24 cellular contexts compared by ENCODE assay signal in genomic region chr2:96835830-96836229, GRCh38. TPM values are rescaled to one million over a fixed set of nuclear protein-coding genes. Genes with fewer than 3 reads are reported as not detected.
DNase-seq lines count a peak whose midpoint lies in the region; ATAC-seq, FAIRE-seq and TF ChIP-seq lines count a peak whose summit lies in the region.
"Had no signal": no experiment of that assay in that cellular context is flagged by ENCODE, and none has a peak within 500 bp of the region (broad histone marks: within the 10 kb centered on the region; RNA-seq: fewer than 3 reads in every experiment).

No MANE protein-coding gene starts in this region.

- H3K4me1 ChIP-seq in HepG2 (ENCODE audit: insufficient read depth, low read length) (no peaks in the 10 kb centered on the region), right lobe of liver (peaks cover 0 to 34% (median 18%) of the 10 kb centered on the region in 4 donors), osteoblast (ENCODE audit: insufficient read depth, low read length) (peaks cover 6% of the 10 kb centered on the region), skeletal muscle tissue (ENCODE audit: control insufficient read depth in 3 of 3, insufficient read depth in 3 of 3, low read length in 3 of 3) (peaks cover 35 to 56% (median 45%) of the 10 kb centered on the region in 3 donors)

- H3K36me3 ChIP-seq in HepG2 (replicated peaks in 1 of 2; ENCODE audit: control insufficient read depth in 1 of 2, insufficient read depth in 2 of 2, low read length in 2 of 2): peaks cover 29 to 38% of the 10 kb centered on the region in 2 experiments
- H3K36me3 ChIP-seq in right lobe of liver: peaks cover 0 to 17% (median 6%) of the 10 kb centered on the region in 4 donors
- H3K36me3 ChIP-seq in osteoblast (ENCODE audit: insufficient read depth, low read length): no peaks in the 10 kb centered on the region
- H3K36me3 ChIP-seq in skeletal muscle tissue (ENCODE audit: control insufficient read depth in 3 of 3, insufficient read depth in 3 of 3, low read length in 3 of 3): peaks cover 48 to 53% (median 50%) of the 10 kb centered on the region in 3 donors

- DNase-seq in HepG2 (ENCODE audit: low spot score) (no peak), right lobe of liver (no peak), osteoblast (ENCODE audit: insufficient read length, low spot score, missing footprints) (peak; percentile 62), NOMO-1 (lab: John Stamatoyannopoulos, UW; ENCODE audit: unreplicated experiment in 2 of 2) (no peak), NCI-H187 (lab: John Stamatoyannopoulos, UW) (no peak)
- DNase-seq: Caco-2; CD4-positive, CD25-positive, alpha-beta regulatory T cell; CD8-positive, alpha-beta T cell; DMS153; DND-41; GM23248; H7; HCEC 1CT had no signal

- H3K4me3 ChIP-seq in HepG2 (replicated peaks in 1 of 3; ENCODE audit: insufficient read depth in 1 of 3, low read depth in 2 of 3, low read length in 3 of 3) (no peak overlapping the region), right lobe of liver (no peak overlapping the region), osteoblast (ENCODE audit: insufficient read depth, low read length) (no peak overlapping the region), skeletal muscle tissue (ENCODE audit: low read length in 3 of 3) (no peak overlapping the region)
- H3K4me3 ChIP-seq: BLaER1, GM23248 had no signal

- no peak overlapping the region for H3K9ac ChIP-seq in HepG2 (ENCODE audit: insufficient read depth, low read depth, low read length)
- H3K9ac ChIP-seq in skeletal muscle tissue (ENCODE audit: low read depth in 1 of 3, low read length in 3 of 3): no peak overlapping the region
- H3K9ac ChIP-seq: BLaER1, GM23248 had no signal

- TF ChIP-seq EP300 in HepG2 (IDR thresholded peaks at IDR 0.05; ENCODE audit: low read depth in 2 of 2, low read length in 2 of 2) (no peak), HepG2 (CRISPR knock-in tag; IDR thresholded peaks at IDR 0.05; ENCODE audit: borderline replicate concordance) (no peak)

- H4K20me1 ChIP-seq in HepG2 (ENCODE audit: insufficient read depth, low read length): peaks cover 8% of the 10 kb centered on the region; the same call in 1 of the 2 replicates
- H4K20me1 ChIP-seq in osteoblast (ENCODE audit: insufficient read depth, low read length): no peaks in the 10 kb centered on the region

- TF ChIP-seq POLR2A in HepG2 (IDR thresholded peaks at IDR 0.05; ENCODE audit: insufficient read depth in 1 of 2, low read depth in 2 of 2, low read length in 2 of 2) (no peak; a peak in 1 of 4 replicates), right lobe of liver (IDR thresholded peaks at IDR 0.05) (no peak)

- TF ChIP-seq CTCF in HepG2 (CRISPR knock-in tag; IDR thresholded peaks at IDR 0.05) (no peak), right lobe of liver (IDR thresholded peaks at IDR 0.05) (no peak), osteoblast (IDR thresholded peaks at IDR 0.05; ENCODE audit: extremely low read depth, low read depth, low read length) (no peak)

- intact Hi-C loops in HepG2 (cut with micrococcal nuclease; ENCODE audit: unreplicated experiment): no loop called here
- intact Hi-C loops in right lobe of liver (cut with DNase I): no loop called here

- H2AFZ ChIP-seq in HepG2 (ENCODE audit: low read length) (no peak overlapping the region), osteoblast (ENCODE audit: low read length) (no peak overlapping the region)
- H2AFZ ChIP-seq: GM23248 had no signal

- no TSS peak for BruUV-seq in HepG2 (replicated peaks; lab: Mats Ljungman, UMichigan)

- H3K9me3 ChIP-seq in HepG2 (ENCODE audit: low read length): no peaks in the 10 kb centered on the region
- no peaks in the 10 kb centered on the region for H3K9me3 ChIP-seq in right lobe of liver
- H3K9me3 ChIP-seq in osteoblast (ENCODE audit: low read depth, low read length): no peaks in the 10 kb centered on the region
- H3K9me3 ChIP-seq in skeletal muscle tissue (ENCODE audit: control insufficient read depth in 3 of 3, low read length in 3 of 3): no peaks in the 10 kb centered on the region
- H3K9me3 ChIP-seq: BLaER1, Caco-2 had no signal

- ATAC-seq in HepG2 (no peak), right lobe of liver (no peak), GM18868 (IDR thresholded peaks at IDR 0.05; ENCODE audit: unreplicated experiment) (no peak), HG02610 (IDR thresholded peaks at IDR 0.05; ENCODE audit: unreplicated experiment) (no peak)
- ATAC-seq: CD8-positive, alpha-beta T cell had no signal

- H3K27me3 ChIP-seq in HepG2 (ENCODE audit: control insufficient read depth in 1 of 2, insufficient read depth in 2 of 2, low read length in 2 of 2): no peaks in the 10 kb centered on the region
- H3K27me3 ChIP-seq in right lobe of liver: no peaks in the 10 kb centered on the region
- H3K27me3 ChIP-seq in osteoblast (ENCODE audit: insufficient read depth, low read length): no peaks in the 10 kb centered on the region
- no peaks in the 10 kb centered on the region for H3K27me3 ChIP-seq in skeletal muscle tissue (ENCODE audit: control insufficient read depth in 3 of 3, insufficient read depth in 3 of 3, low read length in 3 of 3)
- H3K27me3 ChIP-seq: BLaER1 had no signal

- 98% methylated on average over 4 of the region's 4 CpGs for WGBS in HepG2 (ENCODE audit: low lambda C conversion rate)
- 77% methylated on average over 4 of the region's 4 CpGs for WGBS in right lobe of liver (ENCODE audit: insufficient coverage, low coverage, low lambda C conversion rate, missing lambda C conversion rate)

- no peak for TF ChIP-seq RAD21 in HepG2 (CRISPR knock-in tag; IDR thresholded peaks at IDR 0.05)

- H3K4me2 ChIP-seq in HepG2 (ENCODE audit: low read depth, low read length): no peak overlapping the region
- H3K4me2 ChIP-seq in osteoblast (ENCODE audit: insufficient read depth, low read length): no peak overlapping the region
- H3K4me2 ChIP-seq: BLaER1 had no signal

- H3K27ac ChIP-seq in HepG2 (ENCODE audit: extremely low read length, insufficient read depth, low read length): no peak overlapping the region
- no peak overlapping the region for H3K27ac ChIP-seq in right lobe of liver
- H3K27ac ChIP-seq in osteoblast (ENCODE audit: low read depth, low read length): no peak overlapping the region
- peak overlapping the region; percentile 47 for H3K27ac ChIP-seq in skeletal muscle tissue (ENCODE audit: low read depth, low read length)
- H3K27ac ChIP-seq: 22Rv1, BLaER1, C4-2B, GM23248 had no signal

- CTCF ChIA-PET in HepG2 (lab: Yijun Ruan, JAX; ENCODE audit: low intra/inter-chr PET ratio, low total read pairs): no interaction called here

- H3K79me2 ChIP-seq in HepG2 (ENCODE audit: insufficient read depth, low read length): no peaks in the 10 kb centered on the region
- H3K79me2 ChIP-seq in osteoblast (ENCODE audit: insufficient read depth, low read length): no peaks in the 10 kb centered on the region

- in situ Hi-C loops in HepG2 (cut with HindIII; ENCODE audit: extremely low pct_ligation_motif_present, low pct_unique_long_range_greater_than_20kb): no loop called here

- peak; percentile 21 for FAIRE-seq in HepG2 (lab: Jason Lieb, UNC)
- FAIRE-seq: A204.1, G401.6, GM12892, GM19239, H1 had no signal

- POLR2A ChIA-PET in HepG2 (lab: Yijun Ruan, JAX): interaction anchor here (1.6 kb wide), 1 partner anchor 22 kb away, joined by 6 read pairs; the partner anchor contains the start of gene ANKRD39

RNA-seq across cellular contexts. Expression of gene ANKRD23, which starts 8.0 kb away (rescaled TPM):
- total RNA-seq in HepG2 (2016; rRNA removed; fragmentation: Illumina TruSeq; extraction: Trizol) (0.35 and 1.5 TPM in 2 replicates), right lobe of liver (1 to 10 TPM in 5 of 6 experiments, under 1 TPM in 1; 0.98 to 4.0 (median 2.7) TPM), osteoblast (1.8 and 2.1 TPM in 2 replicates), skeletal muscle tissue (5.2 TPM)
- 0.35 and 0.51 TPM in 2 replicates for total RNA-seq in HepG2 (2016; cell fraction: cytosol; rRNA removed; fragmentation: Illumina TruSeq; extraction: Trizol; ENCODE audit: low read depth)
- 0.61 and 2.2 TPM in 2 replicates for total RNA-seq in HepG2 (2016; cell fraction: insoluble cytoplasmic fraction; rRNA removed; fragmentation: Illumina TruSeq; extraction: Trizol)
- total RNA-seq in HepG2 (2016; cell fraction: membrane; rRNA removed; fragmentation: Illumina TruSeq; extraction: Trizol): 0.77 and 0.90 TPM in 2 replicates
- 2.3 and 2.8 TPM in 2 replicates for total RNA-seq in HepG2 (2016; cell fraction: nucleus; rRNA removed; fragmentation: Illumina TruSeq; extraction: Trizol)
- 1.6 and 2.7 TPM in 2 replicates for polyA plus RNA-seq in HepG2 (2011; rRNA removed)
- 0.71 and 0.90 TPM in 2 replicates for polyA plus RNA-seq in HepG2 (2011; cell fraction: cytosol; rRNA removed)
- 17.9 and 22.1 TPM in 2 replicates for polyA plus RNA-seq in HepG2 (2011; cell fraction: nucleus; rRNA removed)
- polyA plus RNA-seq in HepG2 (2012): 0.72 and 2.1 TPM in 2 replicates
- polyA plus RNA-seq in HepG2 (2016; cell fraction: cytosol; fragmentation: Illumina TruSeq; extraction: Trizol; ENCODE audit: low read depth): 0.47 and 0.50 TPM in 2 replicates
- polyA plus RNA-seq in HepG2 (2016; cell fraction: insoluble cytoplasmic fraction; fragmentation: Illumina TruSeq; extraction: Trizol; ENCODE audit: low read depth): 0.32 and 0.50 TPM in 2 replicates
- polyA plus RNA-seq in HepG2 (2016; cell fraction: membrane; fragmentation: Illumina TruSeq; extraction: Trizol; ENCODE audit: low read depth): 0.47 and 0.74 TPM in 2 replicates
- 9.2 and 10.4 TPM in 2 replicates for polyA plus RNA-seq in HepG2 (2016; cell fraction: nucleus; fragmentation: Illumina TruSeq; extraction: Trizol; ENCODE audit: insufficient read depth, low read depth)
- 1.6 and 5.1 TPM in 2 replicates for polyA minus RNA-seq in HepG2 (2011; rRNA and poly(A)+ RNA removed; ENCODE audit: low replicate concordance)
- polyA minus RNA-seq in HepG2 (2011; cell fraction: cytosol; rRNA and poly(A)+ RNA removed): not detected in 2 replicates
- polyA minus RNA-seq in HepG2 (2011; cell fraction: nucleus; rRNA and poly(A)+ RNA removed): 3.9 and 4.1 TPM in 2 replicates

RNA-seq across cellular contexts. Expression of gene CNNM3, which starts 19.8 kb away (rescaled TPM):
- 8.4 and 21.2 TPM in 2 replicates for total RNA-seq in HepG2 (2016; rRNA removed; fragmentation: Illumina TruSeq; extraction: Trizol)
- total RNA-seq in HepG2 (2016; cell fraction: cytosol; rRNA removed; fragmentation: Illumina TruSeq; extraction: Trizol; ENCODE audit: low read depth): 5.5 and 5.9 TPM in 2 replicates
- total RNA-seq in HepG2 (2016; cell fraction: insoluble cytoplasmic fraction; rRNA removed; fragmentation: Illumina TruSeq; extraction: Trizol): 6.5 and 21.5 TPM in 2 replicates
- total RNA-seq in HepG2 (2016; cell fraction: membrane; rRNA removed; fragmentation: Illumina TruSeq; extraction: Trizol): 8.5 and 9.2 TPM in 2 replicates
- 22.7 and 27.7 TPM in 2 replicates for total RNA-seq in HepG2 (2016; cell fraction: nucleus; rRNA removed; fragmentation: Illumina TruSeq; extraction: Trizol)
- 27.9 and 43.4 TPM in 2 replicates for polyA plus RNA-seq in HepG2 (2011; rRNA removed)
- polyA plus RNA-seq in HepG2 (2011; cell fraction: cytosol; rRNA removed): 24.2 and 26.5 TPM in 2 replicates
- 68.4 and 71.2 TPM in 2 replicates for polyA plus RNA-seq in HepG2 (2011; cell fraction: nucleus; rRNA removed)
- 35.8 and 38.5 TPM in 2 replicates for polyA plus RNA-seq in HepG2 (2012)
- 4.3 and 4.5 TPM in 2 replicates for polyA plus RNA-seq in HepG2 (2016; cell fraction: cytosol; fragmentation: Illumina TruSeq; extraction: Trizol; ENCODE audit: low read depth)
- polyA plus RNA-seq in HepG2 (2016; cell fraction: insoluble cytoplasmic fraction; fragmentation: Illumina TruSeq; extraction: Trizol; ENCODE audit: low read depth): 11.7 and 14.4 TPM in 2 replicates
- polyA plus RNA-seq in HepG2 (2016; cell fraction: membrane; fragmentation: Illumina TruSeq; extraction: Trizol; ENCODE audit: low read depth): 10.0 and 11.0 TPM in 2 replicates
- polyA plus RNA-seq in HepG2 (2016; cell fraction: nucleus; fragmentation: Illumina TruSeq; extraction: Trizol; ENCODE audit: insufficient read depth, low read depth): 48.6 and 52.0 TPM in 2 replicates
- 49.9 and 152 TPM in 2 replicates for polyA minus RNA-seq in HepG2 (2011; rRNA and poly(A)+ RNA removed; ENCODE audit: low replicate concordance)
- 50.4 and 69.9 TPM in 2 replicates for polyA minus RNA-seq in HepG2 (2011; cell fraction: cytosol; rRNA and poly(A)+ RNA removed)
- 56.1 and 70.2 TPM in 2 replicates for polyA minus RNA-seq in HepG2 (2011; cell fraction: nucleus; rRNA and poly(A)+ RNA removed)
- total RNA-seq in right lobe of liver: 10 to 100 TPM; 11.5 to 37.6 (median 21.6) TPM
- total RNA-seq in osteoblast: 8.7 and 8.8 TPM in 2 replicates
- 4.2 TPM for total RNA-seq in skeletal muscle tissue

RNA-seq across cellular contexts. Expression of gene ANKRD39, which starts 22.0 kb away (rescaled TPM):
- total RNA-seq in HepG2 (2016; rRNA removed; fragmentation: Illumina TruSeq; extraction: Trizol) (23.2 and 26.7 TPM in 2 replicates), right lobe of liver (10 to 100 TPM in 3 of 6 experiments, 1 to 10 TPM in 3; 6.0 to 16.3 (median 9.7) TPM), osteoblast (5.1 and 5.9 TPM in 2 replicates), skeletal muscle tissue (3.7 TPM)
- total RNA-seq in HepG2 (2016; cell fraction: cytosol; rRNA removed; fragmentation: Illumina TruSeq; extraction: Trizol; ENCODE audit: low read depth): 40.7 and 45.8 TPM in 2 replicates
- 26.3 and 27.1 TPM in 2 replicates for total RNA-seq in HepG2 (2016; cell fraction: insoluble cytoplasmic fraction; rRNA removed; fragmentation: Illumina TruSeq; extraction: Trizol)
- total RNA-seq in HepG2 (2016; cell fraction: membrane; rRNA removed; fragmentation: Illumina TruSeq; extraction: Trizol): 37.4 and 41.3 TPM in 2 replicates
- 10.3 and 11.7 TPM in 2 replicates for total RNA-seq in HepG2 (2016; cell fraction: nucleus; rRNA removed; fragmentation: Illumina TruSeq; extraction: Trizol)
- polyA plus RNA-seq in HepG2 (2011; rRNA removed): 24.8 and 27.8 TPM in 2 replicates
- 18.3 and 31.5 TPM in 2 replicates for polyA plus RNA-seq in HepG2 (2011; cell fraction: cytosol; rRNA removed)
- polyA plus RNA-seq in HepG2 (2011; cell fraction: nucleus; rRNA removed): 24.2 and 29.2 TPM in 2 replicates
- polyA plus RNA-seq in HepG2 (2012): 14.6 and 20.3 TPM in 2 replicates
- polyA plus RNA-seq in HepG2 (2016; cell fraction: cytosol; fragmentation: Illumina TruSeq; extraction: Trizol; ENCODE audit: low read depth): 55.3 and 63.9 TPM in 2 replicates
- polyA plus RNA-seq in HepG2 (2016; cell fraction: insoluble cytoplasmic fraction; fragmentation: Illumina TruSeq; extraction: Trizol; ENCODE audit: low read depth): 33.9 and 35.0 TPM in 2 replicates
- polyA plus RNA-seq in HepG2 (2016; cell fraction: membrane; fragmentation: Illumina TruSeq; extraction: Trizol; ENCODE audit: low read depth): 40.8 and 47.0 TPM in 2 replicates
- 23.0 and 24.9 TPM in 2 replicates for polyA plus RNA-seq in HepG2 (2016; cell fraction: nucleus; fragmentation: Illumina TruSeq; extraction: Trizol; ENCODE audit: insufficient read depth, low read depth)
- 10.9 and 17.9 TPM in 2 replicates for polyA minus RNA-seq in HepG2 (2011; rRNA and poly(A)+ RNA removed; ENCODE audit: low replicate concordance)
- 4.6 and 5.6 TPM in 2 replicates for polyA minus RNA-seq in HepG2 (2011; cell fraction: cytosol; rRNA and poly(A)+ RNA removed)
- 8.2 and 14.2 TPM in 2 replicates for polyA minus RNA-seq in HepG2 (2011; cell fraction: nucleus; rRNA and poly(A)+ RNA removed)

RNA-seq across cellular contexts. Expression of gene SEMA4C, which starts 34.0 kb away (rescaled TPM):
- 11.3 and 25.9 TPM in 2 replicates for total RNA-seq in HepG2 (2016; rRNA removed; fragmentation: Illumina TruSeq; extraction: Trizol)
- total RNA-seq in HepG2 (2016; cell fraction: cytosol; rRNA removed; fragmentation: Illumina TruSeq; extraction: Trizol; ENCODE audit: low read depth): 3.5 and 4.2 TPM in 2 replicates
- 8.4 and 25.7 TPM in 2 replicates for total RNA-seq in HepG2 (2016; cell fraction: insoluble cytoplasmic fraction; rRNA removed; fragmentation: Illumina TruSeq; extraction: Trizol)
- 10.9 and 11.4 TPM in 2 replicates for total RNA-seq in HepG2 (2016; cell fraction: membrane; rRNA removed; fragmentation: Illumina TruSeq; extraction: Trizol)
- 22.1 and 28.3 TPM in 2 replicates for total RNA-seq in HepG2 (2016; cell fraction: nucleus; rRNA removed; fragmentation: Illumina TruSeq; extraction: Trizol)
- 46.6 and 69.2 TPM in 2 replicates for polyA plus RNA-seq in HepG2 (2011; rRNA removed)
- 33.4 and 47.8 TPM in 2 replicates for polyA plus RNA-seq in HepG2 (2011; cell fraction: cytosol; rRNA removed)
- 135 and 157 TPM in 2 replicates for polyA plus RNA-seq in HepG2 (2011; cell fraction: nucleus; rRNA removed)
- polyA plus RNA-seq in HepG2 (2012): 27.3 and 39.4 TPM in 2 replicates
- polyA plus RNA-seq in HepG2 (2016; cell fraction: cytosol; fragmentation: Illumina TruSeq; extraction: Trizol; ENCODE audit: low read depth): 1.0 and 1.2 TPM in 2 replicates
- 6.0 and 8.4 TPM in 2 replicates for polyA plus RNA-seq in HepG2 (2016; cell fraction: insoluble cytoplasmic fraction; fragmentation: Illumina TruSeq; extraction: Trizol; ENCODE audit: low read depth)
- polyA plus RNA-seq in HepG2 (2016; cell fraction: membrane; fragmentation: Illumina TruSeq; extraction: Trizol; ENCODE audit: low read depth): 3.1 and 3.2 TPM in 2 replicates
- polyA plus RNA-seq in HepG2 (2016; cell fraction: nucleus; fragmentation: Illumina TruSeq; extraction: Trizol; ENCODE audit: insufficient read depth, low read depth): 51.6 and 60.2 TPM in 2 replicates
- 29.1 and 175 TPM in 2 replicates for polyA minus RNA-seq in HepG2 (2011; rRNA and poly(A)+ RNA removed; ENCODE audit: low replicate concordance)
- 41.8 and 45.0 TPM in 2 replicates for polyA minus RNA-seq in HepG2 (2011; cell fraction: cytosol; rRNA and poly(A)+ RNA removed)
- polyA minus RNA-seq in HepG2 (2011; cell fraction: nucleus; rRNA and poly(A)+ RNA removed): 25.8 and 31.7 TPM in 2 replicates
- 10 to 100 TPM; 11.9 to 18.9 (median 12.6) TPM for total RNA-seq in right lobe of liver
- total RNA-seq in osteoblast: 28.0 and 29.7 TPM in 2 replicates
- total RNA-seq in skeletal muscle tissue: 29.7 TPM
